In genomic region chr9:81237565-81238231, GRCh38 we compare ENCODE assay signal across 19 cellular contexts.
"Had no signal": no experiment of that assay in that cellular context is flagged by ENCODE, and none has a peak within 500 bp of the region (broad histone marks: within the 10 kb centered on the region; RNA-seq: fewer than 3 reads in every experiment).

No MANE protein-coding gene starts in this region.

- H3K27me3 ChIP-seq: neutrophil, suprapubic skin had no signal

- H3K9me3 ChIP-seq: neutrophil, prostate gland, suprapubic skin had no signal

- H3K36me3 Mint-ChIP-seq: activated naive CD8-positive, alpha-beta T cell treated with anti-CD3 and anti-CD28 coated beads, Interleukin-2, amount 10 ng/mL, durations not matched to agents 7 days and 5 days; natural killer cell had no signal

- H3K4me1 Mint-ChIP-seq: activated naive CD8-positive, alpha-beta T cell treated with anti-CD3 and anti-CD28 coated beads, Interleukin-2, amount 10 ng/mL, durations not matched to agents 7 days and 5 days; natural killer cell had no signal

- H3K9me3 Mint-ChIP-seq: activated naive CD8-positive, alpha-beta T cell treated with anti-CD3 and anti-CD28 coated beads, Interleukin-2, amount 10 ng/mL, durations not matched to agents 7 days and 5 days had no signal

- H3K36me3 ChIP-seq: neutrophil, prostate gland, suprapubic skin had no signal

- H3K4me3 Mint-ChIP-seq: activated naive CD8-positive, alpha-beta T cell treated with anti-CD3 and anti-CD28 coated beads, Interleukin-2, amount 10 ng/mL, durations not matched to agents 7 days and 5 days; natural killer cell; stimulated activated naive CD8-positive, alpha-beta T cell treated with anti-CD3 and anti-CD28 coated beads, Interleukin-15, Interleukin-2, amounts not matched to agents 100 ng/mL and 50 ng/mL, for 24 hours had no signal

- H3K4me1 ChIP-seq: prostate gland, suprapubic skin had no signal

- H3K4me3 ChIP-seq: prostate gland, suprapubic skin had no signal

- H3K27ac Mint-ChIP-seq: activated naive CD8-positive, alpha-beta T cell treated with anti-CD3 and anti-CD28 coated beads, Interleukin-2, amount 10 ng/mL, durations not matched to agents 7 days and 5 days; natural killer cell; stimulated activated naive CD8-positive, alpha-beta T cell treated with anti-CD3 and anti-CD28 coated beads, Interleukin-15, Interleukin-2, amounts not matched to agents 100 ng/mL and 50 ng/mL, for 24 hours had no signal

- ATAC-seq: left colon, natural killer cell, right cardiac atrium had no signal

- DNase-seq: activated CD4-positive, alpha-beta T cell treated with anti-CD3 and anti-CD28 coated beads for 1 hour; activated CD4-positive, alpha-beta T cell treated with anti-CD3 and anti-CD28 coated beads, Interleukin-2, amount 50 U/mL, for 4 hours; activated naive CD4-positive, alpha-beta T cell; activated naive CD8-positive, alpha-beta T cell treated with anti-CD3 and anti-CD28 coated beads, Interleukin-2, amount 10 ng/mL, durations not matched to agents 7 days and 5 days; activated T-cell treated with anti-CD3 and anti-CD28 coated beads for 4 hours; anterior cingulate cortex; cortex of kidney; effector CD8-positive, alpha-beta T cell; foreskin melanocyte; head of caudate nucleus; left colon; natural killer cell; right cardiac atrium; trophoblast cell had no signal

- H3K27ac ChIP-seq: neutrophil, prostate gland, suprapubic skin, VCaP had no signal

- H3K27me3 Mint-ChIP-seq: activated naive CD8-positive, alpha-beta T cell treated with anti-CD3 and anti-CD28 coated beads, Interleukin-2, amount 10 ng/mL, durations not matched to agents 7 days and 5 days; stimulated activated naive CD8-positive, alpha-beta T cell treated with anti-CD3 and anti-CD28 coated beads, Interleukin-15, Interleukin-2, amounts not matched to agents 100 ng/mL and 50 ng/mL, for 24 hours had no signal
